In the genomic region with DNA sequence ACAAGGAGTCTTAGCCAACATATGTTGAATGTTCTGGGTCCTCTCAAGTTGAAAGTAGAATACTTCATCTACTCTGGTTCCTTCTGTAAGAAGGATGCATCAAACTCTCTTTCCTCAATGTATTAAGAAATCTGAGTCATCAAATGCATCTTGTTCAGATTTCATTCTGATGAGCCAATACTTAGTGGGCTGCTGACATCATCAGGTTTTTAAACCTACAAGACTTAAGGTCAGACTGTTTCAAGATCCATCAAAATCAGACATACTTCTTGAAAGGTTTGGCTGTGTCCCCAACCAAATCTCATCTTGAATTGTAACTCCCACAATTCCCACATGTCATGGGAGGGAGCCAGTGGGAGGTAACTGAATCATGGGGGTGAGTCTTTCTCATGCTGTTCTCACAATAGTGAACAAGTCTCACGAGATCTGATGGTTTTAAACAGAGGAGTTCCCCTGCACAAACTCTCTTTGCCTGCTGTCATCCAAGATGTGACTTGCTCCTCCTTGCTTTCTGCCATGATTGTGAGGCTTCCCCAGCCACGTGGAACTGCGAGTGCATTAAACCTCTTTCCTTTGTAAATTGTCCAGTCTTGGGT, we compare ENCODE assay signal across 11 cellular contexts.
DNase-seq lines count a peak whose midpoint lies in the region; ATAC-seq, FAIRE-seq and TF ChIP-seq lines count a peak whose summit lies in the region.
"Had no signal": no experiment of that assay in that cellular context is flagged by ENCODE, and none has a peak within 500 bp of the region (broad histone marks: within the 10 kb centered on the region; RNA-seq: fewer than 3 reads in every experiment).

No MANE protein-coding gene starts in this region.

- no peak overlapping the region for H3K27ac ChIP-seq in CD4-positive, alpha-beta memory T cell (ENCODE audit: low read depth, low read length)
- H3K27ac ChIP-seq: adrenal gland, lower lobe of right lung had no signal

- POLR2A ChIA-PET in CD4-positive, alpha-beta memory T cell (lab: Charles Lee; ENCODE audit: partially characterized antibody): no interaction called here
- POLR2A ChIA-PET in activated naive CD8-positive, alpha-beta T cell treated with anti-CD3 and anti-CD28 coated beads, Interleukin-2, amount 10 ng/mL, durations not matched to agents 7 days and 5 days (lab: Charles Lee): no interaction called here
- POLR2A ChIA-PET in GM10248 (lab: Yijun Ruan, JAX): no interaction called here

- peaks cover 21 to 40% (median 31%) of the 10 kb centered on the region in 4 donors for H3K4me1 Mint-ChIP-seq in CD4-positive, alpha-beta memory T cell
- H3K4me1 Mint-ChIP-seq in activated naive CD8-positive, alpha-beta T cell treated with anti-CD3 and anti-CD28 coated beads, Interleukin-2, amount 10 ng/mL, durations not matched to agents 7 days and 5 days: peaks cover 10% of the 10 kb centered on the region

- FAIRE-seq in frontal cortex (lab: Jason Lieb, UNC): no peak

- peaks cover 26% of the 10 kb centered on the region for H3K36me3 ChIP-seq in CD4-positive, alpha-beta memory T cell (ENCODE audit: insufficient read depth, low read length)
- no peaks in the 10 kb centered on the region for H3K36me3 ChIP-seq in kidney epithelial cell (ENCODE audit: control insufficient read depth, insufficient read depth, low read length)
- H3K36me3 ChIP-seq: adrenal gland had no signal

- intact Hi-C loops in CD4-positive, alpha-beta memory T cell (cut with micrococcal nuclease): no loop called here

- H3K36me3 Mint-ChIP-seq in CD4-positive, alpha-beta memory T cell: peaks cover 58 to 64% of the 10 kb centered on the region in 2 donors
- peaks cover 50% of the 10 kb centered on the region for H3K36me3 Mint-ChIP-seq in activated naive CD8-positive, alpha-beta T cell treated with anti-CD3 and anti-CD28 coated beads, Interleukin-2, amount 10 ng/mL, durations not matched to agents 7 days and 5 days

- no peak overlapping the region for H3K4me3 ChIP-seq in CD4-positive, alpha-beta memory T cell (ENCODE audit: low read length in 2 of 2)
- H3K4me3 ChIP-seq in kidney epithelial cell (ENCODE audit: low read depth, low read length): no peak overlapping the region
- H3K4me3 ChIP-seq: adrenal gland, lower lobe of right lung had no signal

- peak overlapping the region in 5 of 7 donors; percentile 19 to 75 (median 43) for H3K27ac Mint-ChIP-seq in CD4-positive, alpha-beta memory T cell
- peak overlapping the region; percentile 48 for H3K27ac Mint-ChIP-seq in activated naive CD8-positive, alpha-beta T cell treated with anti-CD3 and anti-CD28 coated beads, Interleukin-2, amount 10 ng/mL, durations not matched to agents 7 days and 5 days

- H3K9me3 Mint-ChIP-seq in CD4-positive, alpha-beta memory T cell: no peaks in the 10 kb centered on the region
- H3K9me3 Mint-ChIP-seq in activated naive CD8-positive, alpha-beta T cell treated with anti-CD3 and anti-CD28 coated beads, Interleukin-2, amount 10 ng/mL, durations not matched to agents 7 days and 5 days: no peaks in the 10 kb centered on the region

- ATAC-seq in activated naive CD8-positive, alpha-beta T cell treated with anti-CD3 and anti-CD28 coated beads, Interleukin-2, amount 10 ng/mL, durations not matched to agents 7 days and 5 days (ENCODE audit: low read depth): no peak
- ATAC-seq in GM19467 (IDR thresholded peaks at IDR 0.05; ENCODE audit: unreplicated experiment): no peak
- ATAC-seq: lower lobe of right lung had no signal

- H3K27me3 Mint-ChIP-seq in CD4-positive, alpha-beta memory T cell: no peaks in the 10 kb centered on the region
- H3K27me3 Mint-ChIP-seq in activated naive CD8-positive, alpha-beta T cell treated with anti-CD3 and anti-CD28 coated beads, Interleukin-2, amount 10 ng/mL, durations not matched to agents 7 days and 5 days: no peaks in the 10 kb centered on the region

- H3K9me3 ChIP-seq in CD4-positive, alpha-beta memory T cell (ENCODE audit: control insufficient read depth in 1 of 2, low read length in 2 of 2): no peaks in the 10 kb centered on the region
- H3K9me3 ChIP-seq: adrenal gland, lower lobe of right lung had no signal

- no peak for TF ChIP-seq CTCF in kidney epithelial cell (IDR thresholded peaks at IDR 0.05; ENCODE audit: insufficient read depth, low read length, poor library complexity, severe bottlenecking)
- TF ChIP-seq CTCF in GM10248 (IDR thresholded peaks at IDR 0.05; ENCODE audit: control extremely low read depth, extremely low read depth, low read depth, missing control alignments): no peak

- CTCF ChIA-PET in CD4-positive, alpha-beta memory T cell (lab: Charles Lee; ENCODE audit: partially characterized antibody): no interaction called here
- CTCF ChIA-PET in GM10248 (lab: Yijun Ruan, JAX): no interaction called here

- no peak for DNase-seq in CD4-positive, alpha-beta memory T cell
- DNase-seq in HPDE6-E6E7 (ENCODE audit: extremely low spot score): peak; percentile 3
- DNase-seq in activated naive CD8-positive, alpha-beta T cell treated with anti-CD3 and anti-CD28 coated beads, Interleukin-2, amount 10 ng/mL, durations not matched to agents 7 days and 5 days: no peak
- peak; percentile 38 for DNase-seq in kidney epithelial cell (ENCODE audit: low read depth)
- DNase-seq in ecto neural progenitor cell (ENCODE audit: low spot score): no peak
- DNase-seq in GM10248 (ENCODE audit: extremely low spot score): no peak
- DNase-seq in frontal cortex (ENCODE audit: low spot score in 2 of 2): no peak
- DNase-seq: adrenal gland, lower lobe of right lung, NCI-H1105 treated with DMSO at 0.1 percent for 48 hours had no signal

- H3K27me3 ChIP-seq in CD4-positive, alpha-beta memory T cell (ENCODE audit: insufficient read depth, low read length): no peaks in the 10 kb centered on the region
- no peaks in the 10 kb centered on the region for H3K27me3 ChIP-seq in kidney epithelial cell (ENCODE audit: control insufficient read depth, insufficient read depth, low read length)
- H3K27me3 ChIP-seq: adrenal gland had no signal

- peaks cover 22% of the 10 kb centered on the region for H3K4me1 ChIP-seq in CD4-positive, alpha-beta memory T cell (ENCODE audit: insufficient read depth, low read length)
- H3K4me1 ChIP-seq: adrenal gland, lower lobe of right lung had no signal

- H3K4me3 Mint-ChIP-seq in CD4-positive, alpha-beta memory T cell: no peak overlapping the region
- no peak overlapping the region for H3K4me3 Mint-ChIP-seq in activated naive CD8-positive, alpha-beta T cell treated with anti-CD3 and anti-CD28 coated beads, Interleukin-2, amount 10 ng/mL, durations not matched to agents 7 days and 5 days

Comparison
In these comparisons a context has a peak if more than half of its experiments do, and no peak if none do; other contexts are left out.
1. DNase-seq: peak in HPDE6-E6E7 (single experiment) and kidney epithelial cell (single experiment); none in CD4-positive, alpha-beta memory T cell (0 of 5), activated naive CD8-positive, alpha-beta T cell treated with anti-CD3 and anti-CD28 coated beads, Interleukin-2, amount 10 ng/mL, durations not matched to agents 7 days and 5 days (single experiment), ecto neural progenitor cell (single experiment), GM10248 (single experiment) and frontal cortex (0 of 2).